Comparison of ENCODE assay signal across 1 cellular context in genomic region chr12:211639-212382, GRCh38.
TF ChIP-seq lines count a peak whose summit lies in the region.

No MANE protein-coding gene starts in this region.

TF ChIP-seq in K562, 482 proteins besides CTCF, POLR2A, EP300 and RAD21:
- TF ChIP-seq ZNF41 (CRISPR knock-in tag; conservative IDR thresholded peaks at IDR 0.05) (no peak), PHTF2 (CRISPR knock-in tag; IDR thresholded peaks at IDR 0.05) (no peak), ZFP36 (IDR thresholded peaks at IDR 0.05; ENCODE audit: low read depth, low read length, partially characterized antibody) (peak; percentile 30), HDAC1 (IDR thresholded peaks at IDR 0.05) (no peak), PHB2 (IDR thresholded peaks at IDR 0.05; ENCODE audit: low read depth) (no peak), ZNF316 (IDR thresholded peaks at IDR 0.05) (peak; percentile 59), MAFG (tag; conservative IDR thresholded peaks at IDR 0.05) (peak; percentile 37; the same call in 1 of the 2 replicates), RBM25 (IDR thresholded peaks at IDR 0.05; ENCODE audit: low read depth, low read length, severe bottlenecking) (peak; percentile 35), BCOR (IDR thresholded peaks at IDR 0.05) (0 out of 2 replicates have a peak, but pooled peaks have one; percentile 11), POLR3G (IDR thresholded peaks at IDR 0.05; ENCODE audit: extremely low read depth, insufficient read length, insufficient replicate concordance) (no peak), FOXO4 (CRISPR knock-in tag; IDR thresholded peaks at IDR 0.05) (no peak)
- TF ChIP-seq, protein P1, sequence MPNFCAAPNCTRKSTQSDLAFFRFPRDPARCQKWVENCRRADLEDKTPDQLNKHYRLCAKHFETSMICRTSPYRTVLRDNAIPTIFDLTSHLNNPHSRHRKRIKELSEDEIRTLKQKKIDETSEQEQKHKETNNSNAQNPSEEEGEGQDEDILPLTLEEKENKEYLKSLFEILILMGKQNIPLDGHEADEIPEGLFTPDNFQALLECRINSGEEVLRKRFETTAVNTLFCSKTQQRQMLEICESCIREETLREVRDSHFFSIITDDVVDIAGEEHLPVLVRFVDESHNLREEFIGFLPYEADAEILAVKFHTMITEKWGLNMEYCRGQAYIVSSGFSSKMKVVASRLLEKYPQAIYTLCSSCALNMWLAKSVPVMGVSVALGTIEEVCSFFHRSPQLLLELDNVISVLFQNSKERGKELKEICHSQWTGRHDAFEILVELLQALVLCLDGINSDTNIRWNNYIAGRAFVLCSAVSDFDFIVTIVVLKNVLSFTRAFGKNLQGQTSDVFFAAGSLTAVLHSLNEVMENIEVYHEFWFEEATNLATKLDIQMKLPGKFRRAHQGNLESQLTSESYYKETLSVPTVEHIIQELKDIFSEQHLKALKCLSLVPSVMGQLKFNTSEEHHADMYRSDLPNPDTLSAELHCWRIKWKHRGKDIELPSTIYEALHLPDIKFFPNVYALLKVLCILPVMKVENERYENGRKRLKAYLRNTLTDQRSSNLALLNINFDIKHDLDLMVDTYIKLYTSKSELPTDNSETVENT (CRISPR knock-in tag; IDR thresholded peaks at IDR 0.05) = no peak
